Comparison of ENCODE assay signal across 10 cellular contexts in genomic region chr3:53238051-53238850, GRCh38. TPM values are rescaled to one million over a fixed set of nuclear protein-coding genes. Genes with fewer than 3 reads are reported as not detected.
A peak's percentile ranks its signal among the peaks of the same experiment; 100 is the strongest.
DNase-seq lines count a peak whose midpoint lies in the region; ATAC-seq lines count a peak whose summit lies in the region.
"Had no signal": no experiment of that assay in that cellular context is flagged by ENCODE, and none has a peak within 500 bp of the region (broad histone marks: within the 10 kb centered on the region; RNA-seq: fewer than 3 reads in every experiment).

No MANE protein-coding gene starts in this region.

- peak; percentile 23 for DNase-seq in NCI-H2196 (lab: John Stamatoyannopoulos, UW; ENCODE audit: unreplicated experiment)
- no peak for DNase-seq in NCI-H2196 treated with DMSO at 0.1 percent for 48 hours (lab: John Stamatoyannopoulos, UW; ENCODE audit: unreplicated experiment)
- no peak for DNase-seq in T-helper 17 cell
- DNase-seq in foreskin melanocyte = peak; percentile 97
- no peak for DNase-seq in stimulated activated effector memory CD8-positive, alpha-beta T cell treated with anti-CD3 and anti-CD28 coated beads, Interleukin-12 subunit alpha, Interleukin-12 subunit beta, amount 100 ng/mL, for 72 hours (ENCODE audit: low spot score in 2 of 2)
- DNase-seq in activated CD4-positive, alpha-beta T cell treated with anti-CD3 and anti-CD28 coated beads, Interleukin-2, amount 10 ng/mL, durations not matched to agents 24 days and 14 days = no peak
- DNase-seq: left cardiac atrium had no signal

- intact Hi-C loops in activated CD4-positive, alpha-beta T cell treated with anti-CD3 and anti-CD28 coated beads, Interleukin-2, amount 10 ng/mL, durations not matched to agents 24 days and 14 days (cut with micrococcal nuclease) = no loop called here

- peaks cover 4% of the 10 kb centered on the region for H3K36me3 Mint-ChIP-seq in T-helper 17 cell (ENCODE audit: low read depth)
- peaks cover 65% of the 10 kb centered on the region for H3K36me3 Mint-ChIP-seq in stimulated activated effector memory CD8-positive, alpha-beta T cell treated with anti-CD3 and anti-CD28 coated beads, Interleukin-12 subunit alpha, Interleukin-12 subunit beta, amount 100 ng/mL, for 72 hours
- H3K36me3 Mint-ChIP-seq in activated CD4-positive, alpha-beta T cell treated with anti-CD3 and anti-CD28 coated beads, Interleukin-2, amount 10 ng/mL, durations not matched to agents 24 days and 14 days (ENCODE audit: low read depth) = peaks cover 53% of the 10 kb centered on the region

- no peaks in the 10 kb centered on the region for H3K9me3 ChIP-seq in T-helper 17 cell (ENCODE audit: control insufficient read depth, low read length, poor library complexity, severe bottlenecking)
- H3K9me3 ChIP-seq: BLaER1 had no signal

- H3K4me1 Mint-ChIP-seq in T-helper 17 cell = no peaks in the 10 kb centered on the region
- H3K4me1 Mint-ChIP-seq in stimulated activated effector memory CD8-positive, alpha-beta T cell treated with anti-CD3 and anti-CD28 coated beads, Interleukin-12 subunit alpha, Interleukin-12 subunit beta, amount 100 ng/mL, for 72 hours = peaks cover 16% of the 10 kb centered on the region
- peaks cover 12% of the 10 kb centered on the region for H3K4me1 Mint-ChIP-seq in activated CD4-positive, alpha-beta T cell treated with anti-CD3 and anti-CD28 coated beads, Interleukin-2, amount 10 ng/mL, durations not matched to agents 24 days and 14 days

- ATAC-seq in T-helper 17 cell (no peak), GM18520 (IDR thresholded peaks at IDR 0.05; ENCODE audit: unreplicated experiment) (no peak), HG03460 (IDR thresholded peaks at IDR 0.05; ENCODE audit: unreplicated experiment) (no peak)
- no peak for ATAC-seq in stimulated activated effector memory CD8-positive, alpha-beta T cell treated with anti-CD3 and anti-CD28 coated beads, Interleukin-12 subunit alpha, Interleukin-12 subunit beta, amount 100 ng/mL, for 72 hours

- H3K9me3 Mint-ChIP-seq in stimulated activated effector memory CD8-positive, alpha-beta T cell treated with anti-CD3 and anti-CD28 coated beads, Interleukin-12 subunit alpha, Interleukin-12 subunit beta, amount 100 ng/mL, for 72 hours = no peaks in the 10 kb centered on the region
- H3K9me3 Mint-ChIP-seq in activated CD4-positive, alpha-beta T cell treated with anti-CD3 and anti-CD28 coated beads, Interleukin-2, amount 10 ng/mL, durations not matched to agents 24 days and 14 days = no peaks in the 10 kb centered on the region

- no peaks in the 10 kb centered on the region for H3K27me3 Mint-ChIP-seq in T-helper 17 cell
- H3K27me3 Mint-ChIP-seq in activated CD4-positive, alpha-beta T cell treated with anti-CD3 and anti-CD28 coated beads, Interleukin-2, amount 10 ng/mL, durations not matched to agents 24 days and 14 days = no peaks in the 10 kb centered on the region

- no peak overlapping the region for H3K4me3 Mint-ChIP-seq in T-helper 17 cell
- H3K4me3 Mint-ChIP-seq in stimulated activated effector memory CD8-positive, alpha-beta T cell treated with anti-CD3 and anti-CD28 coated beads, Interleukin-12 subunit alpha, Interleukin-12 subunit beta, amount 100 ng/mL, for 72 hours = no peak overlapping the region
- no peak overlapping the region for H3K4me3 Mint-ChIP-seq in activated CD4-positive, alpha-beta T cell treated with anti-CD3 and anti-CD28 coated beads, Interleukin-2, amount 10 ng/mL, durations not matched to agents 24 days and 14 days

- H3K27ac Mint-ChIP-seq in T-helper 17 cell = peak overlapping the region; percentile 74
- peak overlapping the region; percentile 73 for H3K27ac Mint-ChIP-seq in stimulated activated effector memory CD8-positive, alpha-beta T cell treated with anti-CD3 and anti-CD28 coated beads, Interleukin-12 subunit alpha, Interleukin-12 subunit beta, amount 100 ng/mL, for 72 hours
- no peak overlapping the region for H3K27ac Mint-ChIP-seq in activated CD4-positive, alpha-beta T cell treated with anti-CD3 and anti-CD28 coated beads, Interleukin-2, amount 10 ng/mL, durations not matched to agents 24 days and 14 days

RNA-seq across cellular contexts. Expression of gene TKT, which starts 17.6 kb away (rescaled TPM):
- 100 to 1,000 TPM; 105 to 109 TPM for total RNA-seq in T-helper 17 cell
- total RNA-seq in activated CD4-positive, alpha-beta T cell treated with anti-CD3 and anti-CD28 coated beads, Interleukin-2, amount 10 ng/mL, durations not matched to agents 24 days and 14 days = 377 and 379 TPM in 2 replicates

Comparison
In these comparisons a context has a peak if more than half of its experiments do, and no peak if none do; other contexts are left out.
1. DNase-seq: peak in NCI-H2196 (single experiment) and foreskin melanocyte (single experiment); none in NCI-H2196 treated with DMSO at 0.1 percent for 48 hours (single experiment), T-helper 17 cell (0 of 3), stimulated activated effector memory CD8-positive, alpha-beta T cell treated with anti-CD3 and anti-CD28 coated beads, Interleukin-12 subunit alpha, Interleukin-12 subunit beta, amount 100 ng/mL, for 72 hours (0 of 2) and activated CD4-positive, alpha-beta T cell treated with anti-CD3 and anti-CD28 coated beads, Interleukin-2, amount 10 ng/mL, durations not matched to agents 24 days and 14 days (single experiment).